Comparison of ENCODE assay signal across 14 cellular contexts in the genomic region with DNA sequence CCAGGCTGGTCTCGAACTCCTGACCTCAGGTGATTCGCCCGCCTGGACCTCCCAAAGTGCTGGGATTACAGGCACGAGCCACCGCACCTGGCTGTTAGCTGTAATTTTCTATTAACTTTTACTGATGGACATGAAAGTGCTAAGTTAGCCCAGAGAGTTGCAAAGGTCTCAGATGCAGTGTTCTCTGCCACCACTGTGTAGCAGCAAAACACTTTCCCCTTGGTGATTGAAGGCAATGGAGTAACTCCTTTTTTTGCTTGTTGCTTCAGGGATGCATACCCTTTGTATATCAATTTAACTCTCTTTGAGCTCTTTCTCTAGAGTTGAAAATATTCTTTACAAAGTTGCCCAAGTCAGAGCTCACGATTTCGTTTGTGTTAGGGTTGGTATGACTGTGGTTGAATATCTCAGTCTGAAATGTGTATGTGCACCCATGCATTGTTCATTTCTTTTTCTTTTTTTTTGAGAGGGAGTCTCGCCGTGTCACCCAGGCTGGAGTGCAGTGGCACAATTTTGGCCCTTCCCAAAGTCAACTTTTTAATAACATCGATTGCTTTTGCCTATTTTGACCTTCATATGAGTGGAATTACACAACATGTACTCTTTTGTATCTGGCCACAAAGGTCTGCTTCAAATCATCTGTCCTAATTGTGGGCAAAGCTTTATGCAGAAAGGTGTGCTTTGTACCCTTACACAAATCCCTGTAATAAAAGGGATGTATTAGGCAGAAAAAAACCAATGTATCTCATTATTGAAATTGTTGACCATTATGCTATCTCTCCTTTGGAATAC. TPM values are rescaled to one million over a fixed set of nuclear protein-coding genes. Genes with fewer than 3 reads are reported as not detected.
A peak's percentile ranks its signal among the peaks of the same experiment; 100 is the strongest.
DNase-seq lines count a peak whose midpoint lies in the region; ATAC-seq, FAIRE-seq and TF ChIP-seq lines count a peak whose summit lies in the region.
"Had no signal": no experiment of that assay in that cellular context is flagged by ENCODE, and none has a peak within 500 bp of the region (broad histone marks: within the 10 kb centered on the region; RNA-seq: fewer than 3 reads in every experiment).

No MANE protein-coding gene starts in this region.

- H3K79me2 ChIP-seq in K562 (ENCODE audit: control insufficient read depth, insufficient read depth, low read length) (no peaks in the 10 kb centered on the region), HepG2 (ENCODE audit: insufficient read depth, low read length) (no peaks in the 10 kb centered on the region)

- no peak overlapping the region for H2AFZ ChIP-seq in K562 (ENCODE audit: low read depth, low read length)
- H2AFZ ChIP-seq in HepG2 (ENCODE audit: low read length): no peak overlapping the region

- CTCF ChIA-PET in K562 (lab: Yijun Ruan, JAX; ENCODE audit: low intra/inter-chr PET ratio) (interaction anchor here (1.2 to 1.6 kb wide), 3 partner anchors 156 to 337 kb away, joined by 3 to 6 read pairs (median 4); no protein-coding TSS in a partner anchor), HepG2 (lab: Yijun Ruan, JAX; ENCODE audit: low intra/inter-chr PET ratio, low total read pairs) (no interaction called here)

- no peaks in the 10 kb centered on the region for H4K20me1 ChIP-seq in K562 (replicated peaks; ENCODE audit: control insufficient read depth, insufficient read depth, low read length)
- peaks cover 7% of the 10 kb centered on the region; the same call in 1 of the 2 replicates for H4K20me1 ChIP-seq in HepG2 (ENCODE audit: insufficient read depth, low read length)

- H3K36me3 ChIP-seq in K562 (ENCODE audit: control insufficient read depth, insufficient read depth, low read length): peaks cover 88% of the 10 kb centered on the region
- H3K36me3 ChIP-seq in HepG2 (replicated peaks in 1 of 2; ENCODE audit: control insufficient read depth in 1 of 2, insufficient read depth in 2 of 2, low read length in 2 of 2): peaks cover 27 to 87% of the 10 kb centered on the region in 2 experiments

- H3K9me3 ChIP-seq in K562 (replicated peaks; ENCODE audit: control insufficient read depth, insufficient read depth, low read depth, low read length) (no peaks in the 10 kb centered on the region), HepG2 (ENCODE audit: low read length) (no peaks in the 10 kb centered on the region; the same call in 1 of the 2 replicates)

- H3K27me3 ChIP-seq in K562 (ENCODE audit: control insufficient read depth in 2 of 2, insufficient read depth in 2 of 2, low read length in 2 of 2): no peaks in the 10 kb centered on the region
- no peaks in the 10 kb centered on the region for H3K27me3 ChIP-seq in HepG2 (ENCODE audit: control insufficient read depth in 1 of 2, insufficient read depth in 2 of 2, low read length in 2 of 2)
- H3K27me3 ChIP-seq: tibial artery had no signal

- peak; percentile 40 to 77; a peak in 3 of 4 replicates for TF ChIP-seq RAD21 in K562 (CRISPR knock-in tag; conservative IDR thresholded peaks at IDR 0.05 in 1 of 2, IDR thresholded peaks at IDR 0.05 in 1 of 2)
- no peak for TF ChIP-seq RAD21 in HepG2 (CRISPR knock-in tag; IDR thresholded peaks at IDR 0.05)

- H3K9ac ChIP-seq in K562 (ENCODE audit: insufficient read depth in 1 of 2, low read depth in 2 of 2, low read length in 2 of 2) (no peak overlapping the region), HepG2 (ENCODE audit: insufficient read depth, low read depth, low read length) (no peak overlapping the region)

- intact Hi-C loops in K562 (cut with micrococcal nuclease) (loop anchor here (5.0 to 10.0 kb wide), 2 partner anchors 83 to 155 kb away; no protein-coding TSS in a partner anchor), HepG2 (cut with micrococcal nuclease; ENCODE audit: unreplicated experiment) (no loop called here)

- in situ Hi-C loops in K562 (cut with MboI) (loop anchor here (25.0 kb wide), 2 partner anchors 152 to 502 kb away; a partner anchor contains a TSS), HepG2 (cut with HindIII; ENCODE audit: extremely low pct_ligation_motif_present, low pct_unique_long_range_greater_than_20kb) (no loop called here)

- H3K27ac ChIP-seq in K562 (ENCODE audit: extremely low read depth, low read depth, low read length) (no peak overlapping the region), HepG2 (ENCODE audit: extremely low read length, insufficient read depth, low read length) (no peak overlapping the region)
- H3K27ac ChIP-seq: tibial artery had no signal

- BruUV-seq in K562 (replicated peaks; lab: Mats Ljungman, UMichigan) (no TSS peak), HepG2 (replicated peaks; lab: Mats Ljungman, UMichigan) (no TSS peak)

- TF ChIP-seq EP300 in K562 (IDR thresholded peaks at IDR 0.05; ENCODE audit: low read length): no peak
- no peak for TF ChIP-seq EP300 in HepG2 (IDR thresholded peaks at IDR 0.05; ENCODE audit: low read depth in 2 of 2, low read length in 2 of 2)
- no peak for TF ChIP-seq EP300 in HepG2 (CRISPR knock-in tag; IDR thresholded peaks at IDR 0.05; ENCODE audit: borderline replicate concordance)

- no peaks in the 10 kb centered on the region for H3K9me1 ChIP-seq in K562 (ENCODE audit: control insufficient read depth, insufficient read depth, low read length)

- peak; percentile 33 to 52 (median 45); a peak in 4 of 6 replicates for TF ChIP-seq CTCF in K562 (IDR thresholded peaks at IDR 0.05 in 2 of 3, conservative IDR thresholded peaks at IDR 0.05 in 1 of 3; ENCODE audit: insufficient read depth in 2 of 3, low read depth in 1 of 3, low read length in 3 of 3)
- peak; percentile 25; the same call in 1 of the 2 replicates for TF ChIP-seq CTCF in HepG2 (CRISPR knock-in tag; IDR thresholded peaks at IDR 0.05)

- no peak for TF ChIP-seq POLR2A in K562 (conservative IDR thresholded peaks at IDR 0.05)
- no peak for TF ChIP-seq POLR2A in HepG2 (IDR thresholded peaks at IDR 0.05; ENCODE audit: insufficient read depth in 1 of 2, low read depth in 2 of 2, low read length in 2 of 2)

- H3K4me3 ChIP-seq in K562 (no peak overlapping the region), HepG2 (replicated peaks in 1 of 3; ENCODE audit: insufficient read depth in 1 of 3, low read depth in 2 of 3, low read length in 3 of 3) (no peak overlapping the region)
- H3K4me3 ChIP-seq: tibial artery had no signal

- 93% methylated on average over 10 of the region's 10 CpGs for WGBS in K562 (ENCODE audit: insufficient coverage, low coverage, missing lambda C conversion rate)
- 95% methylated on average over 10 of the region's 10 CpGs for WGBS in HepG2 (ENCODE audit: low lambda C conversion rate)

- DNase-seq in EH (ENCODE audit: low read depth): peak; percentile 7
- DNase-seq in Kasumi-1 (lab: John Stamatoyannopoulos, UW): peak; percentile 30 to 42
- peak in 1 of 4 experiments; percentile 32 for DNase-seq in K562 (ENCODE audit: extremely low read depth in 1 of 4, low spot score in 3 of 4)
- no peak for DNase-seq in HepG2 (ENCODE audit: low spot score)
- no peak for DNase-seq in NCI-H748 (lab: John Stamatoyannopoulos, UW; ENCODE audit: unreplicated experiment)
- DNase-seq in activated effector memory CD4-positive, alpha-beta T cell treated with anti-CD3 and anti-CD28 coated beads, Interleukin-2, amount 50 U/mL, for 16 hours: no peak
- DNase-seq: activated CD8-positive, alpha-beta memory T cell treated with anti-CD3 and anti-CD28 coated beads, Interleukin-2, amount 50 U/mL, for 4 hours; foreskin melanocyte; NCI-H510A; SHP77; tibial artery had no signal

- FAIRE-seq in K562 (lab: Jason Lieb, UNC): peak; percentile 77
- FAIRE-seq in HepG2 (lab: Jason Lieb, UNC): no peak
- FAIRE-seq: keratinocyte had no signal

- POLR2A ChIA-PET in K562 (lab: Yijun Ruan, JAX): interaction anchor here (0.5 kb wide), 1 partner anchor 456 kb away, joined by 3 read pairs; no protein-coding TSS in a partner anchor
- POLR2A ChIA-PET in HepG2 (lab: Yijun Ruan, JAX): no interaction called here

- H3K4me1 ChIP-seq in K562 (replicated peaks in 1 of 2; ENCODE audit: control insufficient read depth in 2 of 2, insufficient read depth in 2 of 2, low read length in 2 of 2) (no peaks in the 10 kb centered on the region), HepG2 (ENCODE audit: insufficient read depth, low read length) (peaks cover 11% of the 10 kb centered on the region)
- H3K4me1 ChIP-seq: tibial artery had no signal

- ATAC-seq in K562 (peak; percentile 75), HepG2 (peak; percentile 67), HG02798 (IDR thresholded peaks at IDR 0.05; ENCODE audit: poor library complexity, unreplicated experiment) (no peak), GM18861 (IDR thresholded peaks at IDR 0.05; ENCODE audit: unreplicated experiment) (no peak)

- H3K4me2 ChIP-seq in K562 (ENCODE audit: insufficient read depth, low read length): no peak overlapping the region
- no peak overlapping the region for H3K4me2 ChIP-seq in HepG2 (ENCODE audit: low read depth, low read length)

RNA-seq across cellular contexts. Expression of a gene that starts 52.6 kb away (rescaled TPM):
- total RNA-seq in K562 (2011; cell fraction: chromatin; rRNA removed; ENCODE audit: low replicate concordance): 354 and 727 TPM in 2 replicates
- 159 and 162 TPM in 2 replicates for total RNA-seq in K562 (2011; cell fraction: nucleolus; rRNA removed)
- total RNA-seq in K562 (2011; cell fraction: nucleoplasm; rRNA removed): 250 and 342 TPM in 2 replicates
- total RNA-seq in K562 (2014; rRNA removed) (90.0 and 141 TPM in 2 replicates), K562 (2014; rRNA removed; fragmentation: Illumina TruSeq; extraction: Trizol) (112 and 113 TPM in 2 replicates), K562 (2015; rRNA removed; fragmentation: Illumina TruSeq; extraction: Trizol) (96.8 and 103 TPM in 2 replicates), K562 (2021) (161 and 162 TPM in 2 replicates), HepG2 (2016; rRNA removed; fragmentation: Illumina TruSeq; extraction: Trizol) (120 and 125 TPM in 2 replicates)
- polyA plus RNA-seq in K562 (2011; rRNA removed) (65.7 and 70.5 TPM in 2 replicates), K562 (2014; fragmentation: Illumina TruSeq; extraction: Trizol) (112 and 138 TPM in 2 replicates), K562 (2014; fragmentation: Nextera tagmentation; extraction: Ambion mirVana) (10 to 100 TPM in 1 of 2 experiments, 1 to 10 TPM in 1; 8.4 to 12.6 TPM), K562 (2014; rRNA removed) (79.2 and 80.5 TPM in 2 replicates), HepG2 (2011; rRNA removed) (53.1 and 74.6 TPM in 2 replicates)
- polyA plus RNA-seq in K562 (2011; cell fraction: cytosol; rRNA removed): 23.9 and 71.9 TPM in 2 replicates
- 147 and 175 TPM in 2 replicates for polyA plus RNA-seq in K562 (2011; cell fraction: nucleus; rRNA removed)
- polyA plus RNA-seq in K562 (2012): 83.7 and 98.2 TPM in 2 replicates
- 52.0 and 61.9 TPM in 2 replicates for polyA minus RNA-seq in K562 (2011; rRNA and poly(A)+ RNA removed)
- polyA minus RNA-seq in K562 (2011; cell fraction: cytosol; rRNA and poly(A)+ RNA removed): 42.7 and 48.1 TPM in 2 replicates
- 73.9 and 81.9 TPM in 2 replicates for polyA minus RNA-seq in K562 (2011; cell fraction: nucleus; rRNA and poly(A)+ RNA removed)
- total RNA-seq in HepG2 (2016; cell fraction: cytosol; rRNA removed; fragmentation: Illumina TruSeq; extraction: Trizol; ENCODE audit: low read depth): 37.3 and 58.3 TPM in 2 replicates
- total RNA-seq in HepG2 (2016; cell fraction: insoluble cytoplasmic fraction; rRNA removed; fragmentation: Illumina TruSeq; extraction: Trizol): 103 and 117 TPM in 2 replicates
- 54.3 and 54.7 TPM in 2 replicates for total RNA-seq in HepG2 (2016; cell fraction: membrane; rRNA removed; fragmentation: Illumina TruSeq; extraction: Trizol)
- 134 and 149 TPM in 2 replicates for total RNA-seq in HepG2 (2016; cell fraction: nucleus; rRNA removed; fragmentation: Illumina TruSeq; extraction: Trizol)
- polyA plus RNA-seq in HepG2 (2011; cell fraction: cytosol; rRNA removed): 16.3 and 16.6 TPM in 2 replicates
- 287 and 329 TPM in 2 replicates for polyA plus RNA-seq in HepG2 (2011; cell fraction: nucleus; rRNA removed)
- 103 and 123 TPM in 2 replicates for polyA plus RNA-seq in HepG2 (2012)
- polyA plus RNA-seq in HepG2 (2016; cell fraction: cytosol; fragmentation: Illumina TruSeq; extraction: Trizol; ENCODE audit: low read depth): 4.7 and 5.5 TPM in 2 replicates
- 82.1 and 105 TPM in 2 replicates for polyA plus RNA-seq in HepG2 (2016; cell fraction: insoluble cytoplasmic fraction; fragmentation: Illumina TruSeq; extraction: Trizol; ENCODE audit: low read depth)
- polyA plus RNA-seq in HepG2 (2016; cell fraction: membrane; fragmentation: Illumina TruSeq; extraction: Trizol; ENCODE audit: low read depth): 9.2 and 14.0 TPM in 2 replicates
- 246 and 264 TPM in 2 replicates for polyA plus RNA-seq in HepG2 (2016; cell fraction: nucleus; fragmentation: Illumina TruSeq; extraction: Trizol; ENCODE audit: insufficient read depth, low read depth)
- 39.7 and 41.1 TPM in 2 replicates for polyA minus RNA-seq in HepG2 (2011; rRNA and poly(A)+ RNA removed; ENCODE audit: low replicate concordance)
- polyA minus RNA-seq in HepG2 (2011; cell fraction: cytosol; rRNA and poly(A)+ RNA removed): 41.3 and 45.4 TPM in 2 replicates
- polyA minus RNA-seq in HepG2 (2011; cell fraction: nucleus; rRNA and poly(A)+ RNA removed): 206 and 208 TPM in 2 replicates

Comparison
In these comparisons a context has a peak if more than half of its experiments do, and no peak if none do; other contexts are left out.
1. DNase-seq: peak in EH (single experiment) and Kasumi-1 (2 of 2); none in HepG2 (single experiment), NCI-H748 (single experiment) and activated effector memory CD4-positive, alpha-beta T cell treated with anti-CD3 and anti-CD28 coated beads, Interleukin-2, amount 50 U/mL, for 16 hours (single experiment).
2. ATAC-seq: peak in K562 (single experiment) and HepG2 (single experiment); none in HG02798 (single experiment) and GM18861 (single experiment).